ENCODE assay signal across 8 cellular contexts in genomic region chr3:47989981-47990440, GRCh38. TPM values are rescaled to one million over a fixed set of nuclear protein-coding genes. Genes with fewer than 3 reads are reported as not detected.
DNase-seq lines count a peak whose midpoint lies in the region; ATAC-seq and TF ChIP-seq lines count a peak whose summit lies in the region.

No MANE protein-coding gene starts in this region.

- DNase-seq in GM10266 (ENCODE audit: extremely low spot score) (peak; percentile 60), LHCN-M2 (ENCODE audit: low read depth) (peak; percentile 91), RWPE2 (ENCODE audit: low spot score) (peak; percentile 76), fibroblast of the aortic adventitia (ENCODE audit: low read depth) (peak; percentile 96), neuronal stem cell (ENCODE audit: low spot score) (peak; percentile 69), stomach (peak; percentile 79)
- DNase-seq in activated T-helper 1 cell treated with anti-CD3 and anti-CD28 coated beads, Interleukin-12 subunit alpha, Interleukin-12 subunit beta, Interleukin-2, Interleukin-4 antibody, amounts not matched to agents 30 ng/mL and 10 ng/mL and 1 ng/mL, durations not matched to agents 14 hours and 24 hours and 36 hours (ENCODE audit: low spot score), result peak; percentile 54

- no peak overlapping the region for H3K23ac ChIP-seq in neuronal stem cell (ENCODE audit: low read depth, low read length, poor library complexity)

- no peaks in the 10 kb centered on the region for H3K79me1 ChIP-seq in neuronal stem cell (ENCODE audit: low read depth, low read length)

- no peak overlapping the region for H2BK120ac ChIP-seq in neuronal stem cell (ENCODE audit: low read depth, low read length)

- no peak overlapping the region for H4K8ac ChIP-seq in neuronal stem cell (ENCODE audit: low read depth, low read length)

- H3K27me3 Mint-ChIP-seq in activated T-helper 1 cell treated with anti-CD3 and anti-CD28 coated beads, Interleukin-12 subunit alpha, Interleukin-12 subunit beta, Interleukin-2, Interleukin-4 antibody, amounts not matched to agents 30 ng/mL and 10 ng/mL and 1 ng/mL, durations not matched to agents 14 hours and 24 hours and 36 hours (ENCODE audit: insufficient read depth), result no peaks in the 10 kb centered on the region

- H3K4me1 Mint-ChIP-seq in activated T-helper 1 cell treated with anti-CD3 and anti-CD28 coated beads, Interleukin-12 subunit alpha, Interleukin-12 subunit beta, Interleukin-2, Interleukin-4 antibody, amounts not matched to agents 30 ng/mL and 10 ng/mL and 1 ng/mL, durations not matched to agents 14 hours and 24 hours and 36 hours (ENCODE audit: low read depth), result peaks cover 11% of the 10 kb centered on the region

- peaks cover 7% of the 10 kb centered on the region for H3K4me1 ChIP-seq in RWPE2 (ENCODE audit: insufficient read depth, poor library complexity, severe bottlenecking)
- no peaks in the 10 kb centered on the region for H3K4me1 ChIP-seq in neuronal stem cell (ENCODE audit: control insufficient read depth in 2 of 2, insufficient read depth in 1 of 2, low read depth in 1 of 2, low read length in 2 of 2)
- H3K4me1 ChIP-seq in stomach, result peaks cover 0 to 30% (median 10%) of the 10 kb centered on the region in 4 donors

- H3K4me2 ChIP-seq in neuronal stem cell (ENCODE audit: insufficient read depth, low read length, poor library complexity, severe bottlenecking), result no peak overlapping the region

- H3K4me3 Mint-ChIP-seq in activated T-helper 1 cell treated with anti-CD3 and anti-CD28 coated beads, Interleukin-12 subunit alpha, Interleukin-12 subunit beta, Interleukin-2, Interleukin-4 antibody, amounts not matched to agents 30 ng/mL and 10 ng/mL and 1 ng/mL, durations not matched to agents 14 hours and 24 hours and 36 hours, result no peak overlapping the region

- no peak overlapping the region for H3K27ac Mint-ChIP-seq in activated T-helper 1 cell treated with anti-CD3 and anti-CD28 coated beads, Interleukin-12 subunit alpha, Interleukin-12 subunit beta, Interleukin-2, Interleukin-4 antibody, amounts not matched to agents 30 ng/mL and 10 ng/mL and 1 ng/mL, durations not matched to agents 14 hours and 24 hours and 36 hours

- no peak overlapping the region for H3K18ac ChIP-seq in neuronal stem cell (ENCODE audit: low read length)

- intact Hi-C loops in activated T-helper 1 cell treated with anti-CD3 and anti-CD28 coated beads, Interleukin-12 subunit alpha, Interleukin-12 subunit beta, Interleukin-2, Interleukin-4 antibody, amounts not matched to agents 30 ng/mL and 10 ng/mL and 1 ng/mL, durations not matched to agents 14 hours and 24 hours and 36 hours (cut with micrococcal nuclease), result loop anchor here (1.0 kb wide), 4 partner anchors 152 to 468 kb away; no protein-coding TSS in a partner anchor
- intact Hi-C loops in stomach (cut with DNase I; ENCODE audit: low total_unique reads), result loop anchor here (5.0 kb wide), 1 partner anchor 153 kb away; no protein-coding TSS in a partner anchor

- H2AFZ ChIP-seq in neuronal stem cell (ENCODE audit: low read length), result no peak overlapping the region

- H3K9me3 ChIP-seq in RWPE2 (ENCODE audit: severe bottlenecking) (no peaks in the 10 kb centered on the region), neuronal stem cell (replicated peaks in 1 of 2; ENCODE audit: control insufficient read depth in 2 of 2, insufficient read depth in 1 of 2, low read depth in 1 of 2, low read length in 2 of 2) (no peaks in the 10 kb centered on the region), stomach (no peaks in the 10 kb centered on the region)

- H3K4ac ChIP-seq in neuronal stem cell (ENCODE audit: low read length), result no peak overlapping the region

- H3K9ac ChIP-seq in neuronal stem cell (ENCODE audit: low read depth, low read length, poor library complexity), result no peak overlapping the region

- TF ChIP-seq CTCF in GM10266 (IDR thresholded peaks at IDR 0.05; ENCODE audit: control insufficient read depth, insufficient read depth, low read depth, missing control alignments) (peak; percentile 83), RWPE2 (IDR thresholded peaks at IDR 0.05; ENCODE audit: poor library complexity, severe bottlenecking) (peak; percentile 95), fibroblast of the aortic adventitia (IDR thresholded peaks at IDR 0.05; ENCODE audit: insufficient read depth, low read length) (peak; percentile 83), stomach (IDR thresholded peaks at IDR 0.05) (peak in 5 of 7 experiments; percentile 55 to 93 (median 87))

- H3K27me3 ChIP-seq in RWPE2 (ENCODE audit: insufficient read depth, poor library complexity, severe bottlenecking) (no peaks in the 10 kb centered on the region), neuronal stem cell (ENCODE audit: control insufficient read depth in 3 of 3, insufficient read depth in 3 of 3, low read depth in 1 of 3, low read length in 3 of 3) (no peaks in the 10 kb centered on the region), stomach (no peaks in the 10 kb centered on the region)

- no peak overlapping the region for H3K14ac ChIP-seq in neuronal stem cell (ENCODE audit: low read length)

- no peak overlapping the region for H2BK12ac ChIP-seq in neuronal stem cell (ENCODE audit: low read length)

- TF ChIP-seq EP300 in stomach (IDR thresholded peaks at IDR 0.05), result no peak

- no CpG with 5 or more reads among the region's 2 CpGs for WGBS in neuronal stem cell (ENCODE audit: extremely low coverage in 2 of 2, insufficient read length in 2 of 2, insufficient replicate concordance in 1 of 2), 2 donors
- 43 to 56% (median 52%) methylated on average over 2 of the region's 2 CpGs for WGBS in stomach, 5 donors

- H2BK15ac ChIP-seq in neuronal stem cell (ENCODE audit: low read length), result no peak overlapping the region

- H3K36me3 ChIP-seq in RWPE2 (ENCODE audit: low read depth) (peaks cover 54% of the 10 kb centered on the region), neuronal stem cell (replicated peaks in 1 of 2; ENCODE audit: control insufficient read depth in 2 of 2, insufficient read depth in 2 of 2, low read length in 2 of 2) (peaks cover 0 to 51% of the 10 kb centered on the region in 2 donors), stomach (peaks cover 0 to 38% (median 29%) of the 10 kb centered on the region in 4 donors)

- no peaks in the 10 kb centered on the region for H3K9me3 Mint-ChIP-seq in activated T-helper 1 cell treated with anti-CD3 and anti-CD28 coated beads, Interleukin-12 subunit alpha, Interleukin-12 subunit beta, Interleukin-2, Interleukin-4 antibody, amounts not matched to agents 30 ng/mL and 10 ng/mL and 1 ng/mL, durations not matched to agents 14 hours and 24 hours and 36 hours

- no peak overlapping the region for H3K4me3 ChIP-seq in RWPE2 (ENCODE audit: severe bottlenecking)
- no peak overlapping the region for H3K4me3 ChIP-seq in fibroblast of the aortic adventitia (ENCODE audit: low read depth, low read length)
- H3K4me3 ChIP-seq in neuronal stem cell (ENCODE audit: low read length in 2 of 2), result no peak overlapping the region
- H3K4me3 ChIP-seq in stomach, result no peak overlapping the region

- ATAC-seq in RWPE2 (ENCODE audit: low read depth) (peak; percentile 100), GM19467 (IDR thresholded peaks at IDR 0.05; ENCODE audit: unreplicated experiment) (no peak)

- H3K36me3 Mint-ChIP-seq in activated T-helper 1 cell treated with anti-CD3 and anti-CD28 coated beads, Interleukin-12 subunit alpha, Interleukin-12 subunit beta, Interleukin-2, Interleukin-4 antibody, amounts not matched to agents 30 ng/mL and 10 ng/mL and 1 ng/mL, durations not matched to agents 14 hours and 24 hours and 36 hours (ENCODE audit: low read depth), result peaks cover 14% of the 10 kb centered on the region

- H2AK5ac ChIP-seq in neuronal stem cell (ENCODE audit: low read depth, low read length), result no peak overlapping the region

- H3K27ac ChIP-seq in RWPE2 (ENCODE audit: poor library complexity, severe bottlenecking) (no peak overlapping the region), neuronal stem cell (replicated peaks; ENCODE audit: low read length) (no peak overlapping the region), stomach (peak overlapping the region in 1 of 5 donors; percentile 2)

- no peak overlapping the region for H2BK5ac ChIP-seq in neuronal stem cell (ENCODE audit: low read length)

- no peak for TF ChIP-seq POLR2A in stomach (IDR thresholded peaks at IDR 0.05)

- no peak overlapping the region for H4K91ac ChIP-seq in neuronal stem cell (ENCODE audit: low read depth, low read length, poor library complexity)

RNA-seq across cellular contexts. Expression of gene MAP4, which starts 26.2 kb away (rescaled TPM):
- total RNA-seq in LHCN-M2 (2014; rRNA removed) (90.6 and 106 TPM in 2 replicates), fibroblast of the aortic adventitia (ENCODE audit: low replicate concordance) (80.1 and 157 TPM in 2 replicates), stomach (100 to 1,000 TPM in 3 of 5 donors, 10 to 100 TPM in 2; 31.0 to 146 (median 105) TPM)
- polyA plus RNA-seq in LHCN-M2 (2012), result 198 TPM
- total RNA-seq in activated T-helper 1 cell treated with anti-CD3 and anti-CD28 coated beads, Interleukin-12 subunit alpha, Interleukin-12 subunit beta, Interleukin-2, Interleukin-4 antibody, amounts not matched to agents 30 ng/mL and 10 ng/mL and 1 ng/mL, durations not matched to agents 14 hours and 24 hours and 36 hours, result 119 and 120 TPM in 2 replicates
- 67.5 TPM for polyA plus RNA-seq in neuronal stem cell (2013, experiment 1 of 2)
- 67.5 TPM for polyA plus RNA-seq in neuronal stem cell (2013, experiment 2 of 2)
- polyA plus RNA-seq in stomach, result 10 to 100 TPM; 44.3 to 98.5 (median 75.5) TPM
